Comparison of ENCODE assay signal across 12 cellular contexts in genomic region chr3:158312560-158313141, GRCh38.
DNase-seq lines count a peak whose midpoint lies in the region; ATAC-seq and TF ChIP-seq lines count a peak whose summit lies in the region.
"Had no signal": no experiment of that assay in that cellular context is flagged by ENCODE, and none has a peak within 500 bp of the region (broad histone marks: within the 10 kb centered on the region; RNA-seq: fewer than 3 reads in every experiment).

No MANE protein-coding gene starts in this region.

- no peak for TF ChIP-seq RAD21 in neural cell (conservative IDR thresholded peaks at IDR 0.05)

- H3K79me2 ChIP-seq in neural cell (replicated peaks; ENCODE audit: insufficient read depth, low read length), result no peaks in the 10 kb centered on the region

- DNase-seq in KG1 (lab: John Stamatoyannopoulos, UW) (peak; percentile 4), OCI-M1 (lab: John Stamatoyannopoulos, UW) (peak; percentile 19), amniotic epithelial cell (ENCODE audit: low read depth) (peak; percentile 39), NCI-H187 treated with DMSO at 0.1 percent for 48 hours (lab: John Stamatoyannopoulos, UW) (no peak)
- DNase-seq: MG63, NCI-H187, Right ventricle myocardium superior had no signal

- no peak for TF ChIP-seq CTCF in neural cell (IDR thresholded peaks at IDR 0.05; ENCODE audit: poor library complexity, severe bottlenecking)

- H3K9me2 ChIP-seq in neural cell (ENCODE audit: insufficient read depth, low read length), result no peaks in the 10 kb centered on the region

- no peaks in the 10 kb centered on the region for H3K9me3 ChIP-seq in neural cell (ENCODE audit: low read length)
- H3K9me3 ChIP-seq: Caco-2, MG63 had no signal

- no peak overlapping the region for H3K9ac ChIP-seq in neural cell (ENCODE audit: low read length)
- H3K9ac ChIP-seq: KMS-11 had no signal

- H3K4me2 ChIP-seq in neural cell (ENCODE audit: low read length), result no peak overlapping the region

- no peaks in the 10 kb centered on the region for H3F3A ChIP-seq in neural cell (ENCODE audit: insufficient read depth, low read length, poor library complexity, severe bottlenecking)

- no peaks in the 10 kb centered on the region for H3K36me3 ChIP-seq in neural cell (ENCODE audit: insufficient read depth, low read length)
- H3K36me3 ChIP-seq: MG63 had no signal

- peak overlapping the region; percentile 48 for H3K27ac ChIP-seq in neural cell (ENCODE audit: low read length)

- no peak overlapping the region for H3K4me3 ChIP-seq in neural cell (ENCODE audit: low read length)
- H3K4me3 ChIP-seq: MG63 had no signal

- H2AFZ ChIP-seq in neural cell (ENCODE audit: low read depth, low read length), result no peak overlapping the region

- no peak for ATAC-seq in GM18907 (IDR thresholded peaks at IDR 0.05; ENCODE audit: unreplicated experiment)
- ATAC-seq in HG03039 (IDR thresholded peaks at IDR 0.05; ENCODE audit: unreplicated experiment), result no peak

- H3K27me3 ChIP-seq in neural cell (ENCODE audit: insufficient read depth, low read depth, low read length), result no peaks in the 10 kb centered on the region
- H3K27me3 ChIP-seq: MG63 had no signal

- TF ChIP-seq EP300 in neural cell (conservative IDR thresholded peaks at IDR 0.05; ENCODE audit: poor library complexity, severe bottlenecking), result no peak

- no peaks in the 10 kb centered on the region for H4K20me1 ChIP-seq in neural cell (ENCODE audit: insufficient read depth)

TF ChIP-seq in neural cell, 6 proteins besides CTCF, POLR2A, EP300 and RAD21:
- TF ChIP-seq MXI1 (conservative IDR thresholded peaks at IDR 0.05; ENCODE audit: poor library complexity, severe bottlenecking) (no peak), EZH2 (IDR thresholded peaks at IDR 0.05; ENCODE audit: borderline replicate concordance, insufficient read depth, low read length, poor library complexity, severe bottlenecking) (no peak), SMC3 (conservative IDR thresholded peaks at IDR 0.05; ENCODE audit: poor library complexity) (no peak), TAF1 (IDR thresholded peaks at IDR 0.05; ENCODE audit: low read depth) (no peak), REST (IDR thresholded peaks at IDR 0.05; ENCODE audit: borderline replicate concordance) (no peak), POLR2AphosphoS5 (IDR thresholded peaks at IDR 0.05) (no peak)
